ENCODE assay signal across 7 cellular contexts in the genomic region with DNA sequence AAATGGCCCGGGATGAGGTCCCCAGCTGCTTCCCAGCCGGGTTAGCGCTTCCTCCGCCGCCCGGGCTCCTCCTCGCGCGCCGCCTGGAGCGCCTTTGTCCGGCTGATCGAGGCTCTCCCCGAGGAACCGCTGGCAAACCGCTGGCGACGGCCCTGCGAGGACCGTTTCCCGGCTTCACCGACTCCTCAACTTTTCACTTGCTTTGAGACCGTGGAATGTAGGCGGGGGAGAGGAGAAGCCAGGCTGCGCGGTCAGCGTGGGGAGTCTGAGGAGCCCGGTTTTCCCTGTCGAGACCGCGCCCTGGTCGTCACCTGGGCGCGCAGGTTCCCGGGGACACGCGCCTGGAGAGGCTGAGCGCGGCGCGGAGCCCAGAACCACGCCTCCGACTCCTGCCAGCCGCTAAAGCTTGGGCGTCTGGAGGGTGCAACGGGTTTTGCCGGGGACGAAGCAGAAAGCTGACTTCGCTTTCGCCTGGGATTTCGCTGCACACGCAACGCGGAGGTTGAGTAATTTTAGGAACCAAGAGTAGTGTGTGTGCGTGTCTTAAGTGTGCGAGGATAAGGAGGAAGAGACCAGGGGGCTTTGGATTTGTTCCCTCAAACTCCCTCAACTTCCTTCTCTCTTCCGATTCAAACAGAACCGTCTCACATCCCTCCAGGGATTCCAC. TPM values are rescaled to one million over a fixed set of nuclear protein-coding genes. Genes with fewer than 3 reads are reported as not detected.
DNase-seq lines count a peak whose midpoint lies in the region; ATAC-seq, FAIRE-seq and TF ChIP-seq lines count a peak whose summit lies in the region.

No MANE protein-coding gene starts in this region.

- TF ChIP-seq EP300 in HepG2 (IDR thresholded peaks at IDR 0.05; ENCODE audit: low read depth in 2 of 2, low read length in 2 of 2) = no peak
- TF ChIP-seq EP300 in HepG2 (CRISPR knock-in tag; IDR thresholded peaks at IDR 0.05; ENCODE audit: borderline replicate concordance) = no peak

- no peak for TF ChIP-seq POLR2A in HepG2 (IDR thresholded peaks at IDR 0.05; ENCODE audit: insufficient read depth in 1 of 2, low read depth in 2 of 2, low read length in 2 of 2)

- H3K4me3 ChIP-seq in GM12864 (ENCODE audit: low read depth, low read length) (peak overlapping the region; percentile 60), Loucy (ENCODE audit: low read length, poor library complexity, severe bottlenecking) (peak overlapping the region; percentile 85), coronary artery (peak overlapping the region; percentile 91), HepG2 (replicated peaks in 1 of 3; ENCODE audit: insufficient read depth in 1 of 3, low read depth in 2 of 3, low read length in 3 of 3) (peak overlapping the region; percentile 46 to 71 (median 50); a peak in 5 of 6 replicates)

- BruUV-seq in HepG2 (replicated peaks; lab: Mats Ljungman, UMichigan) = no TSS peak

- CTCF ChIA-PET in HepG2 (lab: Yijun Ruan, JAX; ENCODE audit: low intra/inter-chr PET ratio, low total read pairs) = no interaction called here

- POLR2A ChIA-PET in HepG2 (lab: Yijun Ruan, JAX) = no interaction called here

- H3K4me1 ChIP-seq in Loucy (ENCODE audit: insufficient read depth, low read length, poor library complexity, severe bottlenecking) = peaks cover 24% of the 10 kb centered on the region
- H3K4me1 ChIP-seq in HepG2 (ENCODE audit: insufficient read depth, low read length) = peaks cover 19% of the 10 kb centered on the region

- H3K4me2 ChIP-seq in Loucy (ENCODE audit: low read depth, low read length, poor library complexity, severe bottlenecking) (peak overlapping the region; percentile 94), HepG2 (ENCODE audit: low read depth, low read length) (peak overlapping the region; percentile 75)

- H4K20me1 ChIP-seq in Loucy (ENCODE audit: insufficient read depth, low read length, poor library complexity, severe bottlenecking) (peaks cover 13% of the 10 kb centered on the region), HepG2 (ENCODE audit: insufficient read depth, low read length) (no peaks in the 10 kb centered on the region)

- peak overlapping the region; percentile 82 for H2AFZ ChIP-seq in Loucy (ENCODE audit: low read length)
- H2AFZ ChIP-seq in HepG2 (ENCODE audit: low read length) = no peak overlapping the region

- WGBS in HepG2 (ENCODE audit: low lambda C conversion rate) = 3% methylated on average over 38 of the region's 58 CpGs

- H3K27ac ChIP-seq in VCaP = peak overlapping the region; percentile 86
- peak overlapping the region; percentile 81 to 95 for H3K27ac ChIP-seq in coronary artery
- H3K27ac ChIP-seq in HepG2 (ENCODE audit: extremely low read length, insufficient read depth, low read length) = no peak overlapping the region

- TF ChIP-seq RAD21 in HepG2 (CRISPR knock-in tag; IDR thresholded peaks at IDR 0.05) = no peak

- H3K36me3 ChIP-seq in Loucy (ENCODE audit: insufficient read depth, low read length) = no peaks in the 10 kb centered on the region
- no peaks in the 10 kb centered on the region for H3K36me3 ChIP-seq in HepG2 (replicated peaks in 1 of 2; ENCODE audit: control insufficient read depth in 1 of 2, insufficient read depth in 2 of 2, low read length in 2 of 2)

- no peak for FAIRE-seq in HepG2 (lab: Jason Lieb, UNC)

- H3K9me2 ChIP-seq in Loucy (replicated peaks; ENCODE audit: low read depth, low read length) = no peaks in the 10 kb centered on the region

- H3K27me3 ChIP-seq in Loucy (ENCODE audit: insufficient read depth, low read length, poor library complexity, severe bottlenecking) = no peaks in the 10 kb centered on the region
- H3K27me3 ChIP-seq in HepG2 (ENCODE audit: control insufficient read depth in 1 of 2, insufficient read depth in 2 of 2, low read length in 2 of 2) = peaks cover 8 to 44% of the 10 kb centered on the region in 2 experiments; a peak in 4 of 5 replicates

- H3K79me2 ChIP-seq in Loucy (ENCODE audit: insufficient read depth, low read length) = peaks cover 29% of the 10 kb centered on the region
- H3K79me2 ChIP-seq in HepG2 (ENCODE audit: insufficient read depth, low read length) = no peaks in the 10 kb centered on the region

- peak overlapping the region; percentile 80 for H3K9ac ChIP-seq in Loucy (ENCODE audit: low read depth, low read length, poor library complexity, severe bottlenecking)
- H3K9ac ChIP-seq in HepG2 (ENCODE audit: insufficient read depth, low read depth, low read length) = no peak overlapping the region

- H3F3A ChIP-seq in Loucy (ENCODE audit: low read depth) = peaks cover under 1% of the 10 kb centered on the region; the same call in 1 of the 2 replicates

- in situ Hi-C loops in HepG2 (cut with HindIII; ENCODE audit: extremely low pct_ligation_motif_present, low pct_unique_long_range_greater_than_20kb) = no loop called here

- TF ChIP-seq CTCF in GM12864 (IDR thresholded peaks at IDR 0.05; ENCODE audit: low read depth, low read length, missing control alignments) = no peak
- no peak for TF ChIP-seq CTCF in Loucy (conservative IDR thresholded peaks at IDR 0.05; ENCODE audit: low read length)
- TF ChIP-seq CTCF in VCaP (conservative IDR thresholded peaks at IDR 0.05) = no peak
- no peak for TF ChIP-seq CTCF in coronary artery (IDR thresholded peaks at IDR 0.05)
- no peak for TF ChIP-seq CTCF in HepG2 (CRISPR knock-in tag; IDR thresholded peaks at IDR 0.05)

- peak; percentile 25 for ATAC-seq in GM21825 (IDR thresholded peaks at IDR 0.05; ENCODE audit: unreplicated experiment)
- ATAC-seq in HepG2 = peak; percentile 39

- DNase-seq in GM12864 (ENCODE audit: low read depth) = no peak
- DNase-seq in coronary artery (ENCODE audit: low spot score) = peak; percentile 77
- no peak for DNase-seq in HepG2 (ENCODE audit: low spot score)
- DNase-seq in stimulated activated CD4-positive, alpha-beta T cell treated with anti-CD3 and anti-CD28 coated beads, Interleukin-4, amount 100 ng/mL, for 4 hours = peak; percentile 41 to 44

- intact Hi-C loops in HepG2 (cut with micrococcal nuclease; ENCODE audit: unreplicated experiment) = loop anchor here (2.0 to 5.0 kb wide), 3 partner anchors 80 to 374 kb away; a partner anchor contains a TSS

- H3K9me3 ChIP-seq in Loucy (ENCODE audit: insufficient read depth, low read depth, low read length) (no peaks in the 10 kb centered on the region), HepG2 (ENCODE audit: low read length) (no peaks in the 10 kb centered on the region)

TF ChIP-seq in HepG2, 621 proteins besides CTCF, POLR2A, EP300 and RAD21 (continues in another document):
- TF ChIP-seq, protein P1, sequence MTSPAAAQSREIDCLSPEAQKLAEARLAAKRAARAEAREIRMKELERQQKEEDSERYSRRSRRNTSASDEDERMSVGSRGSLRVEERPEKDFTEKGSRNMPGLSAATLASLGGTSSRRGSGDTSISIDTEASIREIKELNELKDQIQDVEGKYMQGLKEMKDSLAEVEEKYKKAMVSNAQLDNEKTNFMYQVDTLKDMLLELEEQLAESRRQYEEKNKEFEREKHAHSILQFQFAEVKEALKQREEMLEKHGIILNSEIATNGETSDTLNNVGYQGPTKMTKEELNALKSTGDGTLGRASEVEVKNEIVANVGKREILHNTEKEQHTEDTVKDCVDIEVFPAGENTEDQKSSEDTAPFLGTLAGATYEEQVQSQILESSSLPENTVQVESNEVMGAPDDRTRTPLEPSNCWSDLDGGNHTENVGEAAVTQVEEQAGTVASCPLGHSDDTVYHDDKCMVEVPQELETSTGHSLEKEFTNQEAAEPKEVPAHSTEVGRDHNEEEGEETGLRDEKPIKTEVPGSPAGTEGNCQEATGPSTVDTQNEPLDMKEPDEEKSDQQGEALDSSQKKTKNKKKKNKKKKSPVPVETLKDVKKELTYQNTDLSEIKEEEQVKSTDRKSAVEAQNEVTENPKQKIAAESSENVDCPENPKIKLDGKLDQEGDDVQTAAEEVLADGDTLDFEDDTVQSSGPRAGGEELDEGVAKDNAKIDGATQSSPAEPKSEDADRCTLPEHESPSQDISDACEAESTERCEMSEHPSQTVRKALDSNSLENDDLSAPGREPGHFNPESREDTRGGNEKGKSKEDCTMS (CRISPR knock-in tag; conservative IDR thresholded peaks at IDR 0.05) = no peak
- no peak for TF ChIP-seq STAT5B (CRISPR knock-in tag; IDR thresholded peaks at IDR 0.05)
- TF ChIP-seq, protein P2, sequence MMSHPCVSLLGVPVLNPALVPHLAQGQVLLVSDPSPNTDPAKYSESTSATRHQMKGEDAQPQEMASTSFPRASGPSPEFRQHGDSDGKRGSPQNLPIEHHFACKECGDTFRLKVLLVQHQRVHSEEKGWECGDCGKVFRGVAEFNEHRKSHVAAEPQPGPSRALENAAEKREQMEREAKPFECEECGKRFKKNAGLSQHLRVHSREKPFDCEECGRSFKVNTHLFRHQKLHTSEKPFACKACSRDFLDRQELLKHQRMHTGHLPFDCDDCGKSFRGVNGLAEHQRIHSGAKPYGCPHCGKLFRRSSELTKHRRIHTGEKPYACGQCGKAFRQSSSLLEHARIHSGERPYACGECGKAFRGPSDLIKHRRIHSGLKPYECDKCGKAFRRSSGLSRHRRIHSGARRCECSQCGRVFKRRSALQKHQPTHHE (CRISPR knock-in tag; IDR thresholded peaks at IDR 0.05; ENCODE audit: borderline replicate concordance) = no peak

RNA-seq across cellular contexts. Expression of a gene that starts 7.3 kb away (rescaled TPM):
- 0.06 and 0.13 TPM in 2 replicates for total RNA-seq in HepG2 (2016; rRNA removed; fragmentation: Illumina TruSeq; extraction: Trizol)
- total RNA-seq in HepG2 (2016; cell fraction: cytosol; rRNA removed; fragmentation: Illumina TruSeq; extraction: Trizol; ENCODE audit: low read depth) = not detected in 2 replicates
- total RNA-seq in HepG2 (2016; cell fraction: insoluble cytoplasmic fraction; rRNA removed; fragmentation: Illumina TruSeq; extraction: Trizol) = 0.02 and 0.04 TPM in 2 replicates
- total RNA-seq in HepG2 (2016; cell fraction: membrane; rRNA removed; fragmentation: Illumina TruSeq; extraction: Trizol) = 0.09 TPM in 1 of 2 replicates, not detected in the other
- 0.09 and 0.60 TPM in 2 replicates for total RNA-seq in HepG2 (2016; cell fraction: nucleus; rRNA removed; fragmentation: Illumina TruSeq; extraction: Trizol)
- polyA plus RNA-seq in HepG2 (2011; rRNA removed) = 0.01 and 0.05 TPM in 2 replicates
- polyA plus RNA-seq in HepG2 (2011; cell fraction: cytosol; rRNA removed) = 0.01 and 0.04 TPM in 2 replicates
- 0.09 and 0.10 TPM in 2 replicates for polyA plus RNA-seq in HepG2 (2011; cell fraction: nucleus; rRNA removed)
- 0.01 TPM in 2 replicates for polyA plus RNA-seq in HepG2 (2012)
- not detected in 2 replicates for polyA plus RNA-seq in HepG2 (2016; cell fraction: cytosol; fragmentation: Illumina TruSeq; extraction: Trizol; ENCODE audit: low read depth)
- 0.03 and 0.04 TPM in 2 replicates for polyA plus RNA-seq in HepG2 (2016; cell fraction: insoluble cytoplasmic fraction; fragmentation: Illumina TruSeq; extraction: Trizol; ENCODE audit: low read depth)
- 0.16 TPM in 1 of 2 replicates, not detected in the other for polyA plus RNA-seq in HepG2 (2016; cell fraction: membrane; fragmentation: Illumina TruSeq; extraction: Trizol; ENCODE audit: low read depth)
- polyA plus RNA-seq in HepG2 (2016; cell fraction: nucleus; fragmentation: Illumina TruSeq; extraction: Trizol; ENCODE audit: insufficient read depth, low read depth) = 0.07 and 0.16 TPM in 2 replicates
- polyA minus RNA-seq in HepG2 (2011; rRNA and poly(A)+ RNA removed; ENCODE audit: low replicate concordance) = 0.18 and 12.6 TPM in 2 replicates
- under 0.01 and 0.10 TPM in 2 replicates for polyA minus RNA-seq in HepG2 (2011; cell fraction: cytosol; rRNA and poly(A)+ RNA removed)
- polyA minus RNA-seq in HepG2 (2011; cell fraction: nucleus; rRNA and poly(A)+ RNA removed) = 0.12 and 0.39 TPM in 2 replicates

Comparison
In these comparisons a context has a peak if more than half of its experiments do, and no peak if none do; other contexts are left out.
1. DNase-seq: peak in coronary artery (single experiment) and stimulated activated CD4-positive, alpha-beta T cell treated with anti-CD3 and anti-CD28 coated beads, Interleukin-4, amount 100 ng/mL, for 4 hours (2 of 2); none in GM12864 (single experiment) and HepG2 (single experiment).
2. Peak in every context shown above with its lines, with median percentiles within 50 percentile points of each other: H3K4me3 ChIP-seq.